ENCODE assay signal across 13 cellular contexts in genomic region chr20:16397053-16397452, GRCh38.
DNase-seq lines count a peak whose midpoint lies in the region; ATAC-seq and TF ChIP-seq lines count a peak whose summit lies in the region.
"Had no signal": no experiment of that assay in that cellular context is flagged by ENCODE, and none has a peak within 500 bp of the region (broad histone marks: within the 10 kb centered on the region; RNA-seq: fewer than 3 reads in every experiment).

No MANE protein-coding gene starts in this region.

- H3K79me2 ChIP-seq in neural progenitor cell (ENCODE audit: low read depth): no peaks in the 10 kb centered on the region

- H4K20me1 ChIP-seq in neural progenitor cell (ENCODE audit: low read depth): no peaks in the 10 kb centered on the region

- no peaks in the 10 kb centered on the region for H3K36me3 ChIP-seq in right atrium auricular region
- no peaks in the 10 kb centered on the region for H3K36me3 ChIP-seq in neural progenitor cell
- H3K36me3 ChIP-seq: BE2C, HAP-1 had no signal

- intact Hi-C loops in sciatic nerve (cut with DNase I): no loop called here

- peaks cover 0 to 13% of the 10 kb centered on the region in 2 donors for H3K4me1 ChIP-seq in right atrium auricular region
- no peaks in the 10 kb centered on the region for H3K4me1 ChIP-seq in neural progenitor cell
- H3K4me1 ChIP-seq: BE2C, HAP-1 had no signal

- DNase-seq in GM03348 (ENCODE audit: low spot score) (peak; percentile 27), cerebellum (ENCODE audit: low spot score) (peak; percentile 34), right atrium auricular region (ENCODE audit: low spot score) (peak; percentile 62), sciatic nerve (ENCODE audit: low spot score) (peak; percentile 72), neural progenitor cell (ENCODE audit: low spot score) (no peak)
- DNase-seq in activated naive CD8-positive, alpha-beta T cell treated with anti-CD3 and anti-CD28 coated beads for 36 hours: no peak
- DNase-seq: amniotic stem cell; BE2C; effector CD8-positive, alpha-beta T cell had no signal

- H3K4me2 ChIP-seq in neural progenitor cell: no peak overlapping the region

- no peak overlapping the region for H3K4me3 ChIP-seq in right atrium auricular region
- no peak overlapping the region for H3K4me3 ChIP-seq in neural progenitor cell
- H3K4me3 ChIP-seq: HAP-1 had no signal

- H3F3A ChIP-seq in neural progenitor cell (ENCODE audit: low read depth): no peaks in the 10 kb centered on the region

- H3K9me3 Mint-ChIP-seq in activated naive CD8-positive, alpha-beta T cell treated with anti-CD3 and anti-CD28 coated beads for 36 hours: no peaks in the 10 kb centered on the region
- H3K9me3 Mint-ChIP-seq in neural progenitor cell: no peaks in the 10 kb centered on the region
- H3K9me3 Mint-ChIP-seq: stimulated activated memory B cell treated with anti-CD40 and anti-IgM and Interleukin-4, amounts not matched to agents 10 μg/mL and 1 μg/mL and 100 μg/mL, for 72 hours had no signal

- no peak overlapping the region for H2AFZ ChIP-seq in neural progenitor cell (replicated peaks)

- TF ChIP-seq CTCF in right atrium auricular region (IDR thresholded peaks at IDR 0.05) (no peak), neural progenitor cell (IDR thresholded peaks at IDR 0.05) (no peak)

- H3K27ac Mint-ChIP-seq in activated naive CD8-positive, alpha-beta T cell treated with anti-CD3 and anti-CD28 coated beads for 36 hours: no peak overlapping the region
- no peak overlapping the region for H3K27ac Mint-ChIP-seq in neural progenitor cell
- H3K27ac Mint-ChIP-seq: stimulated activated memory B cell treated with anti-CD40 and anti-IgM and Interleukin-4, amounts not matched to agents 10 μg/mL and 1 μg/mL and 100 μg/mL, for 72 hours had no signal

- no peaks in the 10 kb centered on the region for H3K4me1 Mint-ChIP-seq in activated naive CD8-positive, alpha-beta T cell treated with anti-CD3 and anti-CD28 coated beads for 36 hours
- no peaks in the 10 kb centered on the region for H3K4me1 Mint-ChIP-seq in neural progenitor cell

- H3K27me3 ChIP-seq in right atrium auricular region: no peaks in the 10 kb centered on the region
- H3K27me3 ChIP-seq in neural progenitor cell: no peaks in the 10 kb centered on the region
- H3K27me3 ChIP-seq: BE2C had no signal

- peaks cover 6% of the 10 kb centered on the region for H3K36me3 Mint-ChIP-seq in activated naive CD8-positive, alpha-beta T cell treated with anti-CD3 and anti-CD28 coated beads for 36 hours
- H3K36me3 Mint-ChIP-seq in neural progenitor cell: peaks cover 12% of the 10 kb centered on the region

- ATAC-seq in sciatic nerve (peak; percentile 72), esophagus mucosa (no peak), GM18907 (IDR thresholded peaks at IDR 0.05; ENCODE audit: unreplicated experiment) (no peak)
- ATAC-seq: stimulated activated memory B cell treated with anti-CD40 and anti-IgM and Interleukin-4, amounts not matched to agents 10 μg/mL and 1 μg/mL and 100 μg/mL, for 72 hours had no signal

- H3K27ac ChIP-seq in right atrium auricular region (no peak overlapping the region), neural progenitor cell (no peak overlapping the region)

- no peak overlapping the region for H3K9ac ChIP-seq in neural progenitor cell

- H3K27me3 Mint-ChIP-seq in activated naive CD8-positive, alpha-beta T cell treated with anti-CD3 and anti-CD28 coated beads for 36 hours: no peaks in the 10 kb centered on the region
- H3K27me3 Mint-ChIP-seq in neural progenitor cell (ENCODE audit: insufficient read depth, low read depth): no peaks in the 10 kb centered on the region
- H3K27me3 Mint-ChIP-seq: stimulated activated memory B cell treated with anti-CD40 and anti-IgM and Interleukin-4, amounts not matched to agents 10 μg/mL and 1 μg/mL and 100 μg/mL, for 72 hours had no signal

- no peak overlapping the region for H3K4me3 Mint-ChIP-seq in activated naive CD8-positive, alpha-beta T cell treated with anti-CD3 and anti-CD28 coated beads for 36 hours
- no peak overlapping the region for H3K4me3 Mint-ChIP-seq in neural progenitor cell
- H3K4me3 Mint-ChIP-seq: stimulated activated memory B cell treated with anti-CD40 and anti-IgM and Interleukin-4, amounts not matched to agents 10 μg/mL and 1 μg/mL and 100 μg/mL, for 72 hours had no signal

- no peaks in the 10 kb centered on the region for H3K9me3 ChIP-seq in right atrium auricular region
- no peaks in the 10 kb centered on the region for H3K9me3 ChIP-seq in neural progenitor cell (ENCODE audit: low read depth)
- H3K9me3 ChIP-seq: BE2C, HAP-1 had no signal

Comparison
In these comparisons a context has a peak if more than half of its experiments do, and no peak if none do; other contexts are left out.
1. DNase-seq: peak in GM03348 (single experiment), cerebellum (single experiment), right atrium auricular region (single experiment) and sciatic nerve (single experiment); none in activated naive CD8-positive, alpha-beta T cell treated with anti-CD3 and anti-CD28 coated beads for 36 hours (single experiment) and neural progenitor cell (single experiment).